ENCODE assay signal across 27 cellular contexts in genomic region chr15:59887211-59887610, GRCh38.
"Had no signal": no experiment of that assay in that cellular context is flagged by ENCODE, and none has a peak within 500 bp of the region (broad histone marks: within the 10 kb centered on the region; RNA-seq: fewer than 3 reads in every experiment).

No MANE protein-coding gene starts in this region.

- H3K27ac Mint-ChIP-seq: dendritic cell treated with granulocyte-macrophage colony-stimulating factor and Interleukin-4, amounts not matched to agents 40 ng/mL and 50 ng/mL, for 4 days; endodermal cell; nephron; stimulated activated memory B cell treated with anti-CD40 and anti-IgM and Interleukin-4, amounts not matched to agents 10 μg/mL and 1 μg/mL and 100 μg/mL, for 72 hours had no signal

- H3K4me3 ChIP-seq: colonic mucosa, esophagus muscularis mucosa, heart right ventricle, left lung, psoas muscle, skin epidermis, spleen, thoracic aorta, tibial nerve, upper lobe of right lung, uterus had no signal

- H3K36me3 Mint-ChIP-seq: naive thymus-derived CD4-positive, alpha-beta T cell; stimulated activated memory B cell treated with anti-CD40 and anti-IgM and Interleukin-4, amounts not matched to agents 10 μg/mL and 1 μg/mL and 100 μg/mL, for 72 hours had no signal

- ATAC-seq: heart right ventricle; left cardiac atrium; left lung; naive thymus-derived CD4-positive, alpha-beta T cell; psoas muscle; right cardiac atrium; stimulated activated naive CD8-positive, alpha-beta T cell treated with anti-CD3 and anti-CD28 coated beads, Interleukin-15, Interleukin-2, amounts not matched to agents 100 U/mL and 50 U/mL, for 24 hours; upper lobe of right lung had no signal

- H3K9me3 Mint-ChIP-seq: dendritic cell treated with granulocyte-macrophage colony-stimulating factor and Interleukin-4, amounts not matched to agents 40 ng/mL and 50 ng/mL, for 4 days; endodermal cell; nephron had no signal

- H3K4me3 Mint-ChIP-seq: dendritic cell treated with granulocyte-macrophage colony-stimulating factor and Interleukin-4, amounts not matched to agents 40 ng/mL and 50 ng/mL, for 4 days; endodermal cell; naive thymus-derived CD4-positive, alpha-beta T cell; nephron; stimulated activated memory B cell treated with anti-CD40 and anti-IgM and Interleukin-4, amounts not matched to agents 10 μg/mL and 1 μg/mL and 100 μg/mL, for 72 hours had no signal

- DNase-seq: colonic mucosa; effector CD8-positive, alpha-beta T cell; endodermal cell; foreskin melanocyte; glutamatergic neuron; heart right ventricle; hippocampal formation; left cardiac atrium; left lung; mesenchymal stem cell; midbrain; naive thymus-derived CD4-positive, alpha-beta T cell; posterior cingulate gyrus; psoas muscle; right cardiac atrium; spleen; stimulated activated CD4-positive, alpha-beta T cell treated with anti-CD3 and anti-CD28 coated beads, Interleukin-4, amount 100 ng/mL, for 4 hours; stimulated activated naive CD8-positive, alpha-beta T cell treated with anti-CD3 and anti-CD28 coated beads, Interleukin-15, Interleukin-2, amounts not matched to agents 100 U/mL and 50 U/mL, for 24 hours; upper lobe of right lung; uterus had no signal

- H3K4me1 Mint-ChIP-seq: stimulated activated memory B cell treated with anti-CD40 and anti-IgM and Interleukin-4, amounts not matched to agents 10 μg/mL and 1 μg/mL and 100 μg/mL, for 72 hours had no signal
